Comparison of ENCODE assay signal across 23 cellular contexts in the genomic region with DNA sequence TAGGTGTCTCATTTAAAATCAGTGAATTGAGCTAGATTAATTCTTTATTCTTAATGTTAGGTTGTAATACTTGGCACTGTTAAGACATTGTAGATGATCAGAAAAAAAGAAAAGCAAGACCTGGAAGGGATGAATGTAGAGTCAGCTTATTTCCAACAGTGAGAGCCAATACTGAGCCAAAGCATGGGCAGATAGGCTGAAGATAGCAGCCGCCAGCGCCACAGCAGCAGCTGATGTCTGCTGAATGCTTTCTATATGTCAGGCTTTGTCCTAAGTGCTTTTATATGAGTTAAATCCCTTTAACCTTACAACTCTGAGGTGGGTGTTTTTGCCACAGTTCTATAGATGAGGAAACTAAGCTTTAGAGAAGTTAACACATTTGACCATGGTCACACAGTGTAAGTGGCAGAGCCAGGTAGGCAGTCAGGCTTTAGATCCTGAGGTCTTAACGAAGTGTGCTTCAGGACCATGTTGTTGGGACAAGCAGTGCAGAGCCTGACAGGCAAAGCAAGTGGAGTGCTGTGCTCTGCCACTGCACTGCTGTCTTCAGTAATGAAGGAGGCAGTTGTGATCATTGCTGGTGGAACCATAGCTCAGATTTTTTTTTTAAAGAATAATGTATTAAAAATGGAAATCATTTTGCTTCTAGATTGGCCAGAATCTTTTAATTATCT. TPM values are rescaled to one million over a fixed set of nuclear protein-coding genes. Genes with fewer than 3 reads are reported as not detected.
DNase-seq lines count a peak whose midpoint lies in the region; ATAC-seq, FAIRE-seq and TF ChIP-seq lines count a peak whose summit lies in the region.
"Had no signal": no experiment of that assay in that cellular context is flagged by ENCODE, and none has a peak within 500 bp of the region (broad histone marks: within the 10 kb centered on the region; RNA-seq: fewer than 3 reads in every experiment).

No MANE protein-coding gene starts in this region.

- H2AFZ ChIP-seq in HepG2 (ENCODE audit: low read length) = no peak overlapping the region

- in situ Hi-C loops in HepG2 (cut with HindIII; ENCODE audit: extremely low pct_ligation_motif_present, low pct_unique_long_range_greater_than_20kb) = no loop called here

- no peak for DNase-seq in heart left ventricle
- no peak for DNase-seq in cardiac septum (ENCODE audit: low spot score)
- no peak for DNase-seq in T-helper 17 cell
- no peak for DNase-seq in HepG2 (ENCODE audit: low spot score)
- DNase-seq in DMS 273 (lab: John Stamatoyannopoulos, UW; ENCODE audit: unreplicated experiment) = no peak
- DNase-seq: activated naive CD4-positive, alpha-beta T cell treated with Interleukin-2 at 50 U/mL for 16 hours; cortex of kidney; foreskin keratinocyte; HFFc6; KG1; left colon; NCI-H1092; NCI-H2107; NCI-H526 treated with DMSO at 0.1 percent for 48 hours; occipital lobe; sigmoid colon; stimulated activated CD4-positive, alpha-beta T cell treated with anti-CD3 and anti-CD28 coated beads, Interleukin-1b, Interleukin-23, amount 100 ng/mL, for 48 hours had no signal

- POLR2A ChIA-PET in HepG2 (lab: Yijun Ruan, JAX) = interaction anchor here (1.2 kb wide), 1 partner anchor 25 kb away, joined by 5 read pairs; no protein-coding TSS in a partner anchor

- H3K36me3 Mint-ChIP-seq in T-helper 17 cell (ENCODE audit: low read depth) = peaks cover 2% of the 10 kb centered on the region

- peak; percentile 39 to 59 (median 52) for ATAC-seq in heart left ventricle
- ATAC-seq in T-helper 17 cell = no peak
- ATAC-seq in HepG2 = peak; percentile 54; the same call in 2 of the 3 replicates
- ATAC-seq in esophagus mucosa = no peak
- ATAC-seq in GM18517 (IDR thresholded peaks at IDR 0.05; ENCODE audit: unreplicated experiment) = no peak
- ATAC-seq: activated CD4-positive, CD25-positive, alpha-beta regulatory T cell treated with anti-CD3 and anti-CD28 coated beads, Interleukin-2, amount 50 U/mL, for 24 hours; foreskin keratinocyte; left colon had no signal

- H3K4me3 ChIP-seq in heart left ventricle (no peak overlapping the region), HepG2 (replicated peaks in 1 of 3; ENCODE audit: insufficient read depth in 1 of 3, low read depth in 2 of 3, low read length in 3 of 3) (no peak overlapping the region)
- H3K4me3 ChIP-seq: sigmoid colon had no signal

- no peak overlapping the region for H3K9ac ChIP-seq in HepG2 (ENCODE audit: insufficient read depth, low read depth, low read length)

- peak overlapping the region; percentile 41 for H3K27ac Mint-ChIP-seq in T-helper 17 cell
- H3K27ac Mint-ChIP-seq: HFFc6; T-helper 2 cell treated with Interferon-gamma antibody and Interleukin-4, amounts not matched to agents 5 μg/mL and 100 μg/mL, for 36 hours had no signal

- TF ChIP-seq CTCF in heart left ventricle (IDR thresholded peaks at IDR 0.05) (no peak), HepG2 (CRISPR knock-in tag; IDR thresholded peaks at IDR 0.05) (no peak)

- H3K27ac ChIP-seq in heart left ventricle = no peak overlapping the region
- H3K27ac ChIP-seq in HepG2 (ENCODE audit: extremely low read length, insufficient read depth, low read length) = no peak overlapping the region
- H3K27ac ChIP-seq: foreskin keratinocyte had no signal

- H3K9me3 ChIP-seq in heart left ventricle (no peaks in the 10 kb centered on the region), T-helper 17 cell (ENCODE audit: control insufficient read depth, low read length, poor library complexity, severe bottlenecking) (no peaks in the 10 kb centered on the region), HepG2 (ENCODE audit: low read length) (no peaks in the 10 kb centered on the region)
- H3K9me3 ChIP-seq: sigmoid colon had no signal

- TF ChIP-seq POLR2A in heart left ventricle (IDR thresholded peaks at IDR 0.05) (no peak), HepG2 (IDR thresholded peaks at IDR 0.05; ENCODE audit: insufficient read depth in 1 of 2, low read depth in 2 of 2, low read length in 2 of 2) (no peak)

- TF ChIP-seq EP300 in HepG2 (IDR thresholded peaks at IDR 0.05; ENCODE audit: low read depth in 2 of 2, low read length in 2 of 2) (no peak), HepG2 (CRISPR knock-in tag; IDR thresholded peaks at IDR 0.05; ENCODE audit: borderline replicate concordance) (no peak)

- peaks cover 39% of the 10 kb centered on the region for H3K4me1 Mint-ChIP-seq in T-helper 17 cell

- peaks cover 9 to 93% (median 60%) of the 10 kb centered on the region in 12 donors for H3K4me1 ChIP-seq in heart left ventricle
- peaks cover 1% of the 10 kb centered on the region; the same call in 1 of the 2 replicates for H3K4me1 ChIP-seq in HepG2 (ENCODE audit: insufficient read depth, low read length)

- no peak for FAIRE-seq in HepG2 (lab: Jason Lieb, UNC)
- FAIRE-seq: D721Med, urothelium cell line had no signal

- H3K27me3 ChIP-seq in heart left ventricle = no peaks in the 10 kb centered on the region
- no peaks in the 10 kb centered on the region for H3K27me3 ChIP-seq in HepG2 (ENCODE audit: control insufficient read depth in 1 of 2, insufficient read depth in 2 of 2, low read length in 2 of 2)
- H3K27me3 ChIP-seq: foreskin keratinocyte, sigmoid colon had no signal

- no peaks in the 10 kb centered on the region for H3K27me3 Mint-ChIP-seq in T-helper 17 cell

- H3K4me2 ChIP-seq in HepG2 (ENCODE audit: low read depth, low read length) = no peak overlapping the region

- H4K20me1 ChIP-seq in HepG2 (ENCODE audit: insufficient read depth, low read length) = peaks cover 72% of the 10 kb centered on the region

- 54 to 62% (median 56%) methylated on average over 3 of the region's 3 CpGs for WGBS in heart left ventricle, 4 donors
- WGBS in HepG2 (ENCODE audit: low lambda C conversion rate) = 89% methylated on average over 3 of the region's 3 CpGs

- peaks cover 0 to 25% (median 14%) of the 10 kb centered on the region in 9 donors for H3K36me3 ChIP-seq in heart left ventricle
- H3K36me3 ChIP-seq in HepG2 (replicated peaks in 1 of 2; ENCODE audit: control insufficient read depth in 1 of 2, insufficient read depth in 2 of 2, low read length in 2 of 2) = peaks cover 12 to 25% of the 10 kb centered on the region in 2 experiments

- BruUV-seq in HepG2 (replicated peaks; lab: Mats Ljungman, UMichigan) = no TSS peak

- no peak for TF ChIP-seq RAD21 in HepG2 (CRISPR knock-in tag; IDR thresholded peaks at IDR 0.05)

- intact Hi-C loops in heart left ventricle (cut with DNase I) = no loop called here
- intact Hi-C loops in cardiac septum (cut with DNase I) = no loop called here
- intact Hi-C loops in HepG2 (cut with micrococcal nuclease; ENCODE audit: unreplicated experiment) = no loop called here

- CTCF ChIA-PET in HepG2 (lab: Yijun Ruan, JAX; ENCODE audit: low intra/inter-chr PET ratio, low total read pairs) = no interaction called here

- H3K4me3 Mint-ChIP-seq in T-helper 17 cell = no peak overlapping the region
- H3K4me3 Mint-ChIP-seq: HFFc6; T-helper 2 cell treated with Interferon-gamma antibody and Interleukin-4, amounts not matched to agents 5 μg/mL and 100 μg/mL, for 36 hours had no signal

- peaks cover 100% of the 10 kb centered on the region for H3K79me2 ChIP-seq in HepG2 (ENCODE audit: insufficient read depth, low read length)

TF ChIP-seq in HepG2, 621 proteins besides CTCF, POLR2A, EP300 and RAD21:
- TF ChIP-seq, protein P1, sequence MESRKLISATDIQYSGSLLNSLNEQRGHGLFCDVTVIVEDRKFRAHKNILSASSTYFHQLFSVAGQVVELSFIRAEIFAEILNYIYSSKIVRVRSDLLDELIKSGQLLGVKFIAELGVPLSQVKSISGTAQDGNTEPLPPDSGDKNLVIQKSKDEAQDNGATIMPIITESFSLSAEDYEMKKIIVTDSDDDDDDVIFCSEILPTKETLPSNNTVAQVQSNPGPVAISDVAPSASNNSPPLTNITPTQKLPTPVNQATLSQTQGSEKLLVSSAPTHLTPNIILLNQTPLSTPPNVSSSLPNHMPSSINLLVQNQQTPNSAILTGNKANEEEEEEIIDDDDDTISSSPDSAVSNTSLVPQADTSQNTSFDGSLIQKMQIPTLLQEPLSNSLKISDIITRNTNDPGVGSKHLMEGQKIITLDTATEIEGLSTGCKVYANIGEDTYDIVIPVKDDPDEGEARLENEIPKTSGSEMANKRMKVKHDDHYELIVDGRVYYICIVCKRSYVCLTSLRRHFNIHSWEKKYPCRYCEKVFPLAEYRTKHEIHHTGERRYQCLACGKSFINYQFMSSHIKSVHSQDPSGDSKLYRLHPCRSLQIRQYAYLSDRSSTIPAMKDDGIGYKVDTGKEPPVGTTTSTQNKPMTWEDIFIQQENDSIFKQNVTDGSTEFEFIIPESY (CRISPR knock-in tag; IDR thresholded peaks at IDR 0.05) = peak; percentile 77
- TF ChIP-seq TAF1 (CRISPR knock-in tag; IDR thresholded peaks at IDR 0.05) = no peak
TF ChIP-seq in HepG2: peak in this region for 1.

RNA-seq across cellular contexts. Expression of gene TNRC6A, which starts 25.9 kb away (rescaled TPM):
- total RNA-seq in heart left ventricle = 10 to 100 TPM; 26.4 to 53.1 (median 37.6) TPM
- polyA plus RNA-seq in heart left ventricle = 10 to 100 TPM; 16.0 to 22.9 TPM
- 35.6 TPM for total RNA-seq in cardiac septum
- total RNA-seq in T-helper 17 cell = 10 to 100 TPM; 71.5 to 72.1 TPM
- total RNA-seq in HepG2 (2016; rRNA removed; fragmentation: Illumina TruSeq; extraction: Trizol) = 26.7 and 30.9 TPM in 2 replicates
- 6.9 and 8.1 TPM in 2 replicates for total RNA-seq in HepG2 (2016; cell fraction: cytosol; rRNA removed; fragmentation: Illumina TruSeq; extraction: Trizol; ENCODE audit: low read depth)
- 24.9 and 33.4 TPM in 2 replicates for total RNA-seq in HepG2 (2016; cell fraction: insoluble cytoplasmic fraction; rRNA removed; fragmentation: Illumina TruSeq; extraction: Trizol)
- total RNA-seq in HepG2 (2016; cell fraction: membrane; rRNA removed; fragmentation: Illumina TruSeq; extraction: Trizol) = 10.5 and 13.0 TPM in 2 replicates
- 75.1 and 92.8 TPM in 2 replicates for total RNA-seq in HepG2 (2016; cell fraction: nucleus; rRNA removed; fragmentation: Illumina TruSeq; extraction: Trizol)
- polyA plus RNA-seq in HepG2 (2011; rRNA removed) = 43.6 and 49.2 TPM in 2 replicates
- 25.1 and 25.7 TPM in 2 replicates for polyA plus RNA-seq in HepG2 (2011; cell fraction: cytosol; rRNA removed)
- polyA plus RNA-seq in HepG2 (2011; cell fraction: nucleus; rRNA removed) = 154 and 160 TPM in 2 replicates
- 30.0 and 33.6 TPM in 2 replicates for polyA plus RNA-seq in HepG2 (2012)
- polyA plus RNA-seq in HepG2 (2016; cell fraction: cytosol; fragmentation: Illumina TruSeq; extraction: Trizol; ENCODE audit: low read depth) = 0.53 and 1.5 TPM in 2 replicates
- polyA plus RNA-seq in HepG2 (2016; cell fraction: insoluble cytoplasmic fraction; fragmentation: Illumina TruSeq; extraction: Trizol; ENCODE audit: low read depth) = 17.2 and 18.0 TPM in 2 replicates
- polyA plus RNA-seq in HepG2 (2016; cell fraction: membrane; fragmentation: Illumina TruSeq; extraction: Trizol; ENCODE audit: low read depth) = 1.1 and 1.6 TPM in 2 replicates
- polyA plus RNA-seq in HepG2 (2016; cell fraction: nucleus; fragmentation: Illumina TruSeq; extraction: Trizol; ENCODE audit: insufficient read depth, low read depth) = 103 and 113 TPM in 2 replicates
- 70.9 TPM in 2 replicates for polyA minus RNA-seq in HepG2 (2011; rRNA and poly(A)+ RNA removed; ENCODE audit: low replicate concordance)
- polyA minus RNA-seq in HepG2 (2011; cell fraction: cytosol; rRNA and poly(A)+ RNA removed) = 19.3 and 29.4 TPM in 2 replicates
- 205 and 259 TPM in 2 replicates for polyA minus RNA-seq in HepG2 (2011; cell fraction: nucleus; rRNA and poly(A)+ RNA removed)
- 16.1 TPM for total RNA-seq in esophagus mucosa

Comparison
In these comparisons a context has a peak if more than half of its experiments do, and no peak if none do; other contexts are left out.
1. ATAC-seq: peak in heart left ventricle (4 of 4) and HepG2 (single experiment); none in T-helper 17 cell (single experiment), esophagus mucosa (single experiment) and GM18517 (single experiment).